Comparison of ENCODE assay signal across 20 cellular contexts in the genomic region with DNA sequence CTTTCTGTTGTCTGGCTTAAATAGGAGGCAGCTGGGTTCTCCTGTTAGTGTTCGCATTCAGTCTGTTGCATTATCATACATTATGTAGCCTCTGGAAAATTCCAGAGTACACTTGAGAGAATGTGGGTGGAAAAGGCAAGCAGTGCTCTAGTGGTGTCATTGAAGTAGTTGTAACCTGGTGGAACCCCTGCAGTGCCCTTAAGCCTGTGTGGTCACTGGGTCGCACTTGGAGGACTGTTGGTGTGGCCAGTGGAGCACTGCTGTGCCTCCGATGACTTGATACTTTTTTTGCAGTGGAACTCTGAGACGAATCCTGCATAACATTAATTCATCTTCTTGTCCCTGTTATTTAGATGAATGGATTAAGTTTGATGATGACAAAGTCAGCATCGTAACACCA.
"Had no signal": no experiment of that assay in that cellular context is flagged by ENCODE, and none has a peak within 500 bp of the region (broad histone marks: within the 10 kb centered on the region; RNA-seq: fewer than 3 reads in every experiment).

No MANE protein-coding gene starts in this region.

- H3K9ac ChIP-seq: parathyroid adenoma had no signal

- H3K27me3 ChIP-seq: left lung, neutrophil had no signal

- H3K4me1 ChIP-seq: left lung had no signal

- DNase-seq: activated CD4-positive, alpha-beta T cell treated with anti-CD3 and anti-CD28 coated beads for 1 hour; activated gamma-delta T cell treated with Interleukin-2 at 50 U/mL for 16 hours; activated naive CD8-positive, alpha-beta T cell treated with anti-CD3 and anti-CD28 coated beads, Interleukin-2, amount 10 ng/mL, durations not matched to agents 7 days and 5 days; amygdala; cortex of kidney; erythroblast; foreskin fibroblast; immature natural killer cell; left lung; mammary epithelial cell; right cardiac atrium; stimulated activated CD4-positive, alpha-beta T cell treated with anti-CD3 and anti-CD28 coated beads, Interleukin-4, amount 100 ng/mL, for 24 hours; stimulated activated naive CD8-positive, alpha-beta T cell treated with anti-CD3 and anti-CD28 coated beads, Interleukin-15, Interleukin-2, amounts not matched to agents 100 U/mL and 50 U/mL, for 24 hours; T-cell; WERI-Rb-1 had no signal

- H3K4me1 Mint-ChIP-seq: nephron, T-cell had no signal

- ATAC-seq: left lung; right cardiac atrium; stimulated activated naive CD8-positive, alpha-beta T cell treated with anti-CD3 and anti-CD28 coated beads, Interleukin-15, Interleukin-2, amounts not matched to agents 100 U/mL and 50 U/mL, for 24 hours; T-cell had no signal

- H3K27ac ChIP-seq: left lung, neutrophil, parathyroid adenoma, WERI-Rb-1 had no signal

- H3K9me3 Mint-ChIP-seq: activated naive CD8-positive, alpha-beta T cell treated with anti-CD3 and anti-CD28 coated beads, Interleukin-2, amount 10 ng/mL, durations not matched to agents 7 days and 5 days; activated T-helper 1 cell treated with anti-CD3 and anti-CD28 coated beads, Interleukin-12 subunit alpha, Interleukin-12 subunit beta, Interleukin-2, Interleukin-4 antibody, amounts not matched to agents 30 ng/mL and 10 ng/mL and 1 ng/mL, durations not matched to agents 14 hours and 24 hours and 36 hours; immature natural killer cell; nephron; T-cell; T-helper 2 cell treated with Interferon-gamma antibody and Interleukin-4, amounts not matched to agents 5 μg/mL and 100 μg/mL, for 36 hours had no signal

- H3K27me3 Mint-ChIP-seq: activated naive CD8-positive, alpha-beta T cell treated with anti-CD3 and anti-CD28 coated beads, Interleukin-2, amount 10 ng/mL, durations not matched to agents 7 days and 5 days; T-cell had no signal

- H2AFZ ChIP-seq: parathyroid adenoma had no signal

- H3K27ac Mint-ChIP-seq: activated naive CD8-positive, alpha-beta T cell treated with anti-CD3 and anti-CD28 coated beads, Interleukin-2, amount 10 ng/mL, durations not matched to agents 7 days and 5 days; activated T-helper 1 cell treated with anti-CD3 and anti-CD28 coated beads, Interleukin-12 subunit alpha, Interleukin-12 subunit beta, Interleukin-2, Interleukin-4 antibody, amounts not matched to agents 30 ng/mL and 10 ng/mL and 1 ng/mL, durations not matched to agents 14 hours and 24 hours and 36 hours; nephron; T-helper 2 cell treated with Interferon-gamma antibody and Interleukin-4, amounts not matched to agents 5 μg/mL and 100 μg/mL, for 36 hours had no signal

- H3K9me3 ChIP-seq: left lung, neutrophil had no signal

- H3K4me3 Mint-ChIP-seq: activated naive CD8-positive, alpha-beta T cell treated with anti-CD3 and anti-CD28 coated beads, Interleukin-2, amount 10 ng/mL, durations not matched to agents 7 days and 5 days; activated T-helper 1 cell treated with anti-CD3 and anti-CD28 coated beads, Interleukin-12 subunit alpha, Interleukin-12 subunit beta, Interleukin-2, Interleukin-4 antibody, amounts not matched to agents 30 ng/mL and 10 ng/mL and 1 ng/mL, durations not matched to agents 14 hours and 24 hours and 36 hours; immature natural killer cell; nephron; T-cell; T-helper 2 cell treated with Interferon-gamma antibody and Interleukin-4, amounts not matched to agents 5 μg/mL and 100 μg/mL, for 36 hours had no signal

- H3K4me3 ChIP-seq: left lung had no signal
